Comparison of ENCODE assay signal across 12 cellular contexts in the genomic region with DNA sequence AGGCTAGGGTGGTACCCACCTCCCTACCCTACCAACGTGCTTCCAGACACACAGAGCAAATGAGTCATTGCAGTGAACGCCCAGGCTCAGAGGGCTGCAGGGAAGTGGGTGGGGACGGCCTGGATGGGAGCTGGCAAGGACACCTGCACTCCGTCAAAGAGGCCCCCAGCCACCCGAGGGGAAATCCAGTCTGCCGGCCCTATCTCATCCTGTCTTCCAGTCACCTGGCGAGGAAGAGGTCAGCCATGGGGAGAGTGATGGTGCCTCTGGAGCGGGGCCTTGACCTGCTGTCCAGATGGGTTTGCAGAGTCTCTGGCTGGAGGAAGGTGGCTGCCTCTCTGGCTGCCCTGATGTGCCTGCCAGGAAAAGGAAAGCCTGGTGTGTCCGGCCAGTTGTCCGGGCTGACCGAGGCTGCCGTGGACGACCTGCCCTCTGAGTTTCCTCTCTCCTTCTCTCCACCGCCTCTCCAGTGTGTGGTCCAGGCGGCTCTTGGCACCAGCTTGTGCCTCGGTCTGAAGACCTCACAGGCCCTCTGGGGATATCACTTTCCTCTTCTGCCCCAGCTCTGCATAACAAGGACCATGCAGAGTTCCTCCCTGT.
DNase-seq lines count a peak whose midpoint lies in the region; ATAC-seq and TF ChIP-seq lines count a peak whose summit lies in the region.
"Had no signal": no experiment of that assay in that cellular context is flagged by ENCODE, and none has a peak within 500 bp of the region (broad histone marks: within the 10 kb centered on the region; RNA-seq: fewer than 3 reads in every experiment).

No MANE protein-coding gene starts in this region.

- DNase-seq in H4 (ENCODE audit: low spot score) (peak; percentile 39), SHP77 (lab: John Stamatoyannopoulos, UW) (peak; percentile 29 to 38), heart right ventricle (no peak), pulmonary artery endothelial cell (ENCODE audit: low read depth, low spot score) (peak; percentile 60), hepatic stellate cell (ENCODE audit: low spot score) (no peak), SKM-1 treated with dmso at 0.1 percent for 144 hours (lab: John Stamatoyannopoulos, UW; ENCODE audit: unreplicated experiment) (no peak)
- DNase-seq in activated naive CD8-positive, alpha-beta T cell treated with anti-CD3 and anti-CD28 coated beads, Interleukin-2, amount 50 U/mL, for 24 hours: no peak
- DNase-seq: activated CD8-positive, alpha-beta memory T cell treated with anti-CD3 and anti-CD28 coated beads, Interleukin-2, amount 10 ng/mL, durations not matched to agents 7 days and 5 days; CD8-positive, alpha-beta T cell; NK-92 treated with Interleukin-12 subunit alpha and Interleukin-12 subunit beta, amount 100 ng/mL, for 24 hours; pancreas had no signal

- no peaks in the 10 kb centered on the region for H3K36me3 ChIP-seq in heart right ventricle
- H3K36me3 ChIP-seq: pancreas had no signal

- peak overlapping the region in 2 of 10 donors; percentile 9 to 25 for H3K27ac ChIP-seq in heart right ventricle
- H3K27ac ChIP-seq: pancreas had no signal

- TF ChIP-seq CTCF in heart right ventricle (IDR thresholded peaks at IDR 0.05): no peak

- H3K9me3 ChIP-seq in heart right ventricle: no peaks in the 10 kb centered on the region
- H3K9me3 ChIP-seq: pancreas had no signal

- H3K4me1 ChIP-seq in heart right ventricle: peaks cover 0 to 28% (median 6%) of the 10 kb centered on the region in 9 donors

- no peak overlapping the region for H3K27ac Mint-ChIP-seq in activated naive CD8-positive, alpha-beta T cell treated with anti-CD3 and anti-CD28 coated beads, Interleukin-2, amount 50 U/mL, for 24 hours
- H3K27ac Mint-ChIP-seq: activated CD8-positive, alpha-beta memory T cell treated with anti-CD3 and anti-CD28 coated beads, Interleukin-2, amount 10 ng/mL, durations not matched to agents 7 days and 5 days; CD8-positive, alpha-beta T cell had no signal

- peaks cover 2% of the 10 kb centered on the region for H3K4me1 Mint-ChIP-seq in activated naive CD8-positive, alpha-beta T cell treated with anti-CD3 and anti-CD28 coated beads, Interleukin-2, amount 50 U/mL, for 24 hours

- no peaks in the 10 kb centered on the region for H3K27me3 ChIP-seq in heart right ventricle
- H3K27me3 ChIP-seq: pancreas had no signal

- H3K4me3 Mint-ChIP-seq in activated naive CD8-positive, alpha-beta T cell treated with anti-CD3 and anti-CD28 coated beads, Interleukin-2, amount 50 U/mL, for 24 hours: no peak overlapping the region
- H3K4me3 Mint-ChIP-seq: activated CD8-positive, alpha-beta memory T cell treated with anti-CD3 and anti-CD28 coated beads, Interleukin-2, amount 10 ng/mL, durations not matched to agents 7 days and 5 days; CD8-positive, alpha-beta T cell had no signal

- no peaks in the 10 kb centered on the region for H3K27me3 Mint-ChIP-seq in activated naive CD8-positive, alpha-beta T cell treated with anti-CD3 and anti-CD28 coated beads, Interleukin-2, amount 50 U/mL, for 24 hours

- H3K9me3 Mint-ChIP-seq in activated naive CD8-positive, alpha-beta T cell treated with anti-CD3 and anti-CD28 coated beads, Interleukin-2, amount 50 U/mL, for 24 hours: no peaks in the 10 kb centered on the region
- H3K9me3 Mint-ChIP-seq: CD8-positive, alpha-beta T cell had no signal

- no peaks in the 10 kb centered on the region for H3K36me3 Mint-ChIP-seq in activated naive CD8-positive, alpha-beta T cell treated with anti-CD3 and anti-CD28 coated beads, Interleukin-2, amount 50 U/mL, for 24 hours (ENCODE audit: low read depth)
- H3K36me3 Mint-ChIP-seq: activated CD8-positive, alpha-beta memory T cell treated with anti-CD3 and anti-CD28 coated beads, Interleukin-2, amount 10 ng/mL, durations not matched to agents 7 days and 5 days; CD8-positive, alpha-beta T cell had no signal

- no peak overlapping the region for H3K4me3 ChIP-seq in heart right ventricle
- H3K4me3 ChIP-seq: pancreas had no signal

- WGBS in heart right ventricle, 2 donors: 53 to 59% methylated on average over 16 of the region's 16 CpGs

- ATAC-seq in heart right ventricle (peak in 7 of 8 donors; percentile 20 to 80 (median 56)), GM18519 (IDR thresholded peaks at IDR 0.05; ENCODE audit: low FRiP score, unreplicated experiment) (no peak)
- ATAC-seq in activated naive CD8-positive, alpha-beta T cell treated with anti-CD3 and anti-CD28 coated beads, Interleukin-2, amount 50 U/mL, for 24 hours: no peak
- ATAC-seq: activated CD8-positive, alpha-beta memory T cell treated with anti-CD3 and anti-CD28 coated beads, Interleukin-2, amount 10 ng/mL, durations not matched to agents 7 days and 5 days; CD8-positive, alpha-beta T cell had no signal

- intact Hi-C loops in heart right ventricle (cut with DNase I): loop anchor here in 1 of 10 donors (10.0 kb wide), 1 partner anchor 301 kb away; no protein-coding TSS in a partner anchor

Comparison
In these comparisons a context has a peak if more than half of its experiments do, and no peak if none do; other contexts are left out.
1. DNase-seq: peak in H4 (single experiment), SHP77 (2 of 2) and pulmonary artery endothelial cell (single experiment); none in heart right ventricle (0 of 2), hepatic stellate cell (single experiment), SKM-1 treated with dmso at 0.1 percent for 144 hours (single experiment) and activated naive CD8-positive, alpha-beta T cell treated with anti-CD3 and anti-CD28 coated beads, Interleukin-2, amount 50 U/mL, for 24 hours (single experiment).
2. ATAC-seq: peak in heart right ventricle (7 of 8); none in activated naive CD8-positive, alpha-beta T cell treated with anti-CD3 and anti-CD28 coated beads, Interleukin-2, amount 50 U/mL, for 24 hours (single experiment) and GM18519 (single experiment).